Comparison of ENCODE assay signal across 8 cellular contexts in genomic region chr4:185394568-185395254, GRCh38. TPM values are rescaled to one million over a fixed set of nuclear protein-coding genes. Genes with fewer than 3 reads are reported as not detected.
DNase-seq lines count a peak whose midpoint lies in the region; ATAC-seq and TF ChIP-seq lines count a peak whose summit lies in the region.

No MANE protein-coding gene starts in this region.

- H3K36me3 ChIP-seq in HCT116 (ENCODE audit: control insufficient read depth in 1 of 2, insufficient read depth in 2 of 2, low read length in 2 of 2) (peaks cover 5% of the 10 kb centered on the region in 2 experiments; a peak in 2 of 4 replicates), ascending aorta (no peaks in the 10 kb centered on the region), mucosa of stomach (ENCODE audit: control insufficient read depth, insufficient read depth, low read length) (no peaks in the 10 kb centered on the region)

- BruUV-seq in HCT116 (replicated peaks; lab: Mats Ljungman, UMichigan), result TSS peak; percentile 58

- H3K4me3 ChIP-seq in HCT116 (replicated peaks in 1 of 2; ENCODE audit: low read depth in 1 of 2, low read length in 2 of 2) (peak overlapping the region; percentile 57 to 61; a peak in 3 of 4 replicates), ascending aorta (peak overlapping the region; percentile 86 to 87), mucosa of stomach (ENCODE audit: low read length) (no peak overlapping the region)

- CTCF ChIA-PET in HCT116 (lab: Charles Lee), result no interaction called here

- H3K9me3 ChIP-seq in HCT116 (ENCODE audit: control insufficient read depth in 1 of 2, insufficient read depth in 1 of 2, low read depth in 1 of 2, low read length in 2 of 2), result no peaks in the 10 kb centered on the region
- no peaks in the 10 kb centered on the region for H3K9me3 ChIP-seq in ascending aorta
- H3K9me3 ChIP-seq in mucosa of stomach (ENCODE audit: control insufficient read depth, low read length), result no peaks in the 10 kb centered on the region

- H3K4me1 ChIP-seq in HCT116 (ENCODE audit: control insufficient read depth in 1 of 2, insufficient read depth in 2 of 2, low read length in 2 of 2) (peaks cover 11 to 29% of the 10 kb centered on the region in 2 experiments), ascending aorta (peaks cover 0 to 13% of the 10 kb centered on the region in 2 donors), mucosa of stomach (ENCODE audit: control insufficient read depth, insufficient read depth, low read length) (peaks cover 18% of the 10 kb centered on the region)

- no peak overlapping the region for H2AFZ ChIP-seq in HCT116 (ENCODE audit: low read depth, low read length, poor library complexity, severe bottlenecking)

- H3K9ac ChIP-seq in HCT116 (ENCODE audit: low read length), result peak overlapping the region; percentile 75
- H3K9ac ChIP-seq in mucosa of stomach (ENCODE audit: low read length), result peak overlapping the region; percentile 92

- DNase-seq in A172 (ENCODE audit: low spot score) (peak; percentile 37), HCT116 (ENCODE audit: low read depth, low spot score) (no peak), ascending aorta (ENCODE audit: low spot score in 2 of 2) (no peak), NCI-H524 (lab: John Stamatoyannopoulos, UW) (no peak), NOMO-1 (lab: John Stamatoyannopoulos, UW; ENCODE audit: unreplicated experiment in 2 of 2) (no peak)

- no peaks in the 10 kb centered on the region for H3K79me2 ChIP-seq in HCT116 (ENCODE audit: insufficient read depth, low read length)

- RAD21 ChIA-PET in HCT116 (lab: Charles Lee; ENCODE audit: low non-redundant PET in 1 of 2, low total read pairs in 2 of 2, uncharacterized antibody in 2 of 2, unreplicated experiment in 2 of 2), result no interaction called here

- TF ChIP-seq POLR2A in HCT116 (IDR thresholded peaks at IDR 0.05; ENCODE audit: borderline replicate concordance, extremely low read depth, insufficient read depth, insufficient read length), result no peak

- TF ChIP-seq CTCF in HCT116 (IDR thresholded peaks at IDR 0.05 in 2 of 3, conservative IDR thresholded peaks at IDR 0.05 in 1 of 3; ENCODE audit: borderline replicate concordance in 1 of 3, insufficient read depth in 1 of 3, low read depth in 2 of 3, low read length in 2 of 3), result no peak
- no peak for TF ChIP-seq CTCF in ascending aorta (IDR thresholded peaks at IDR 0.05)

- H3K27me3 ChIP-seq in HCT116 (ENCODE audit: insufficient read depth, low read length) (no peaks in the 10 kb centered on the region), ascending aorta (no peaks in the 10 kb centered on the region), mucosa of stomach (ENCODE audit: control insufficient read depth, insufficient read depth, low read length) (no peaks in the 10 kb centered on the region)

- no peaks in the 10 kb centered on the region for H3K9me2 ChIP-seq in HCT116 (ENCODE audit: insufficient read depth)

- no peak for ATAC-seq in HCT116
- no peak for ATAC-seq in GM18868 (IDR thresholded peaks at IDR 0.05; ENCODE audit: unreplicated experiment)
- no peak for ATAC-seq in HG02973 (IDR thresholded peaks at IDR 0.05; ENCODE audit: unreplicated experiment)

- no peak for TF ChIP-seq RAD21 in HCT116 (IDR thresholded peaks at IDR 0.05; ENCODE audit: low read depth)

- peak overlapping the region; percentile 86 for H3K4me2 ChIP-seq in HCT116 (ENCODE audit: low read length)

- H3K27ac ChIP-seq in HCT116 (ENCODE audit: low read depth, low read length), result no peak overlapping the region
- peak overlapping the region; percentile 99 to 100 for H3K27ac ChIP-seq in ascending aorta

- intact Hi-C loops in HCT116 (cut with micrococcal nuclease) (loop anchor here (5.0 kb wide), 1 partner anchor 192 kb away; the partner anchor contains the start of gene CFAP97), ascending aorta (cut with DNase I) (loop anchor here (2.0 to 10.0 kb wide), 2 partner anchors 36 to 200 kb away; no protein-coding TSS in a partner anchor)

- POLR2A ChIA-PET in HCT116 (lab: Charles Lee), result interaction anchor here (1.4 kb wide), 1 partner anchor 10 kb away, joined by 3 read pairs; no protein-coding TSS in a partner anchor

- no peaks in the 10 kb centered on the region for H4K20me1 ChIP-seq in HCT116 (ENCODE audit: insufficient read depth)

TF ChIP-seq in HCT116, 20 proteins besides CTCF, POLR2A, EP300 and RAD21:
- TF ChIP-seq ATF3 (IDR thresholded peaks at IDR 0.05) (no peak), CBX3 (IDR thresholded peaks at IDR 0.05; ENCODE audit: low read depth) (no peak), EZH2 (IDR thresholded peaks at IDR 0.05) (no peak), ZNF274 (IDR thresholded peaks at IDR 0.05; ENCODE audit: low read depth, low read length) (no peak), CEBPB (IDR thresholded peaks at IDR 0.05; ENCODE audit: low read depth) (no peak), ZFX (IDR thresholded peaks at IDR 0.05) (no peak), FOSL1 (IDR thresholded peaks at IDR 0.05; ENCODE audit: low read depth) (no peak), SIN3A (IDR thresholded peaks at IDR 0.05; ENCODE audit: low read depth) (no peak), POLR2AphosphoS5 (IDR thresholded peaks at IDR 0.05; ENCODE audit: low read depth, low read length) (no peak)

RNA-seq across cellular contexts. Expression of gene LRP2BP, which starts 1.0 kb away (rescaled TPM):
- total RNA-seq in A172 (2014; rRNA removed; shearing (Covaris generic)), result 0.34 and 0.55 TPM in 2 replicates
- total RNA-seq in HCT116 (2021; ENCODE audit: unreplicated experiment) (2.9 TPM), ascending aorta (0.53 TPM)
- 1.8 TPM in 2 replicates for polyA plus RNA-seq in HCT116 (2012)

RNA-seq across cellular contexts. Expression of gene ANKRD37, which starts 1.9 kb away (rescaled TPM):
- total RNA-seq in A172 (2014; rRNA removed; shearing (Covaris generic)), result 25.3 and 47.6 TPM in 2 replicates
- total RNA-seq in HCT116 (2021; ENCODE audit: unreplicated experiment), result 29.9 TPM
- 90.0 and 122 TPM in 2 replicates for polyA plus RNA-seq in HCT116 (2012)
- 1.9 TPM for total RNA-seq in ascending aorta

RNA-seq across cellular contexts. Expression of gene UFSP2, which starts 31.1 kb away (rescaled TPM):
- 46.8 and 52.6 TPM in 2 replicates for total RNA-seq in A172 (2014; rRNA removed; shearing (Covaris generic))
- total RNA-seq in HCT116 (2021; ENCODE audit: unreplicated experiment) (29.4 TPM), ascending aorta (8.6 TPM)
- 25.7 and 32.2 TPM in 2 replicates for polyA plus RNA-seq in HCT116 (2012)
